In the genomic region with DNA sequence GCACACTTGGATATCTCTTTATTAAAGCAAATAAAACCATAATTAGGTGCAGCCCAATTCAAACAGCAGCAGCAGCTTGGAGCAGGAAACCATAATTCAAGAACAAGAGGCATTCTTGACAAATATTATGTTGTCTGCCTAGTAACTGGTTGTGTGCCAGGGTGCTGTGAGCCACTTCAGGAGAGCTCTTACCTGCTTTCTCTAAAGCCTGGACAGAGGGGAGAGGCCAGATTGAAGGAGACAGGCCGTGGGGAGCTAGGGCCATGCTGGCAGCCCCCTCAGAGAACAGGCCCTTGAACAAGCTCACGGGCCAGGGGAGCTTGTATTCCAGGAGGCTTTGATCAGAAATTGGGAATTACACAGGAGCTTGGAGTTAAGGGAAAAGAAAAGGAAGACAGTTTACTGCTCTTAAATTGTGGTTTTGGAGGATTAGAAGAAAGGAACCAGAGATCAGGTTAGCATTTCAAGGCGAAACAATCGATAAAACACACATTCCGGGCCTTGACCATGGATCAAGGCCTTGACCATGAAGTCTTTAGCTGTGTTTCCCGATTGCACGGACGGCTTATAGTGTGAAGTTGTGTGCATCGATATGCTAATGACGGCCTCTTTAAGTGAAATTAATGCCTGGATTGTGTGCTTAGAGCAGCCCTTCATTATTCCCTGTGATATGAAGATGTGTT, we compare ENCODE assay signal across 24 cellular contexts.
DNase-seq lines count a peak whose midpoint lies in the region; ATAC-seq and TF ChIP-seq lines count a peak whose summit lies in the region.
"Had no signal": no experiment of that assay in that cellular context is flagged by ENCODE, and none has a peak within 500 bp of the region (broad histone marks: within the 10 kb centered on the region; RNA-seq: fewer than 3 reads in every experiment).

No MANE protein-coding gene starts in this region.

- TF ChIP-seq CTCF in thyroid gland (IDR thresholded peaks at IDR 0.05), result no peak

- intact Hi-C loops in thyroid gland (cut with DNase I), result no loop called here

- H3K27ac ChIP-seq in thyroid gland, result no peak overlapping the region
- H3K27ac ChIP-seq: 22Rv1, brain microvascular endothelial cell, epithelial cell of prostate, psoas muscle, transverse colon had no signal

- WGBS in thyroid gland, 2 donors, result 78 to 79% methylated on average over 10 of the region's 10 CpGs

- H3K4me3 ChIP-seq in thyroid gland (replicated peaks in 1 of 3), result no peak overlapping the region
- H3K4me3 ChIP-seq: K562, psoas muscle, transverse colon had no signal

- ATAC-seq in HG02981 (IDR thresholded peaks at IDR 0.05; ENCODE audit: unreplicated experiment), result no peak
- ATAC-seq in GM19452 (IDR thresholded peaks at IDR 0.05; ENCODE audit: unreplicated experiment), result no peak
- ATAC-seq: activated CD4-positive, alpha-beta T cell treated with anti-CD3 and anti-CD28 coated beads for 36 hours; activated T-cell treated with anti-CD3 and anti-CD28 coated beads, Interleukin-2, amount 50 U/mL, for 4 hours; K562; psoas muscle had no signal

- peak; percentile 2 for DNase-seq in NCI-H2107 treated with DMSO at 0.1 percent for 48 hours (lab: John Stamatoyannopoulos, UW; ENCODE audit: unreplicated experiment)
- DNase-seq in NCI-H2107 (lab: John Stamatoyannopoulos, UW), result no peak
- peak; percentile 80 for DNase-seq in NCI-H146 (lab: John Stamatoyannopoulos, UW)
- DNase-seq in NCI-H69 (lab: John Stamatoyannopoulos, UW), result peak; percentile 99
- peak; percentile 26 to 28 for DNase-seq in thyroid gland
- DNase-seq in activated CD8-positive, alpha-beta memory T cell treated with anti-CD3 and anti-CD28 coated beads, Interleukin-2, amount 50 U/mL, for 48 hours, result no peak
- DNase-seq: activated CD4-positive, alpha-beta T cell treated with anti-CD3 and anti-CD28 coated beads for 36 hours; activated CD8-positive, alpha-beta memory T cell treated with anti-CD3 and anti-CD28 coated beads for 24 hours; activated naive CD4-positive, alpha-beta T cell treated with Interleukin-2 at 50 U/mL for 16 hours; activated T-cell treated with anti-CD3 and anti-CD28 coated beads, Interleukin-2, amount 50 U/mL, for 4 hours; brain microvascular endothelial cell; CD4-positive, alpha-beta memory T cell; effector CD4-positive, alpha-beta T cell; GDM1; mammary epithelial cell; MM.1S; NCI-H2227 treated with DMSO at 0.1 percent for 48 hours; psoas muscle; transverse colon had no signal

- no peaks in the 10 kb centered on the region for H3K4me1 ChIP-seq in thyroid gland
- H3K4me1 ChIP-seq: psoas muscle, transverse colon had no signal

- H3K27me3 ChIP-seq in thyroid gland, result no peaks in the 10 kb centered on the region
- H3K27me3 ChIP-seq: brain microvascular endothelial cell, transverse colon had no signal

- no peak for TF ChIP-seq POLR2A in thyroid gland (IDR thresholded peaks at IDR 0.05)

- no peaks in the 10 kb centered on the region for H3K36me3 ChIP-seq in thyroid gland
- H3K36me3 ChIP-seq: brain microvascular endothelial cell, transverse colon had no signal

- H3K9me3 ChIP-seq in thyroid gland, result no peaks in the 10 kb centered on the region
- H3K9me3 ChIP-seq: psoas muscle, transverse colon had no signal

Comparison
In these comparisons a context has a peak if more than half of its experiments do, and no peak if none do; other contexts are left out.
1. DNase-seq: peak in NCI-H2107 treated with DMSO at 0.1 percent for 48 hours (single experiment), NCI-H146 (single experiment), NCI-H69 (single experiment) and thyroid gland (2 of 2); none in NCI-H2107 (single experiment) and activated CD8-positive, alpha-beta memory T cell treated with anti-CD3 and anti-CD28 coated beads, Interleukin-2, amount 50 U/mL, for 48 hours (single experiment).